In the genomic region with DNA sequence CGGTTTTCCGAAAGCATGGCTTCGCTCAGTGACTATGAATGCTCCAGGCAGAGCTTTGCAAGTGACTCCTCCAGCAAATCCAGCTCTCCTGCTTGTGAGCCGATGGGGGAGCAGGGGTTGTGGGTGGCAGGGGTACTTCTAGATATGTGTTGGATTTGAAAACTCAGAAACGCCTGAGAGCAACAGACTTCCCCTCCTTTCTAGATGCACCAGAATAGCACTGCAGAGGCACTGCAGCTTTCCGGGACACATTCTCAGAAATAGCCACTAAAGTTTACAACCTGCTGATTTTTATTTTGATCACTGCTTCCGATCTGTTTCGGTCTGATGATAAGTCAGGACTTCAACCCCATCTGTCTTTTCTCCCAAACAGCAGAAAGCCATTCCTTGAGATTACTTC, we compare ENCODE assay signal across 17 cellular contexts. TPM values are rescaled to one million over a fixed set of nuclear protein-coding genes. Genes with fewer than 3 reads are reported as not detected.
DNase-seq lines count a peak whose midpoint lies in the region; ATAC-seq and TF ChIP-seq lines count a peak whose summit lies in the region.
"Had no signal": no experiment of that assay in that cellular context is flagged by ENCODE, and none has a peak within 500 bp of the region (broad histone marks: within the 10 kb centered on the region; RNA-seq: fewer than 3 reads in every experiment).

No MANE protein-coding gene starts in this region.

- intact Hi-C loops in natural killer cell (cut with micrococcal nuclease), result no loop called here

- no peaks in the 10 kb centered on the region for H3K9me3 ChIP-seq in CD4-positive, CD25-positive, alpha-beta regulatory T cell (ENCODE audit: control insufficient read depth in 2 of 2, low read length in 2 of 2)
- H3K9me3 ChIP-seq in DOHH2 (ENCODE audit: control insufficient read depth, insufficient read depth, low read length) (no peaks in the 10 kb centered on the region), neural progenitor cell (ENCODE audit: low read depth) (no peaks in the 10 kb centered on the region)
- H3K9me3 ChIP-seq: MG63, transverse colon had no signal

- H3K27ac Mint-ChIP-seq in CD4-positive, CD25-positive, alpha-beta regulatory T cell, result peak overlapping the region in 2 of 3 donors; percentile 17 to 64
- peak overlapping the region; percentile 44 for H3K27ac Mint-ChIP-seq in activated T-helper 17 cell treated with anti-CD3 and anti-CD28 coated beads, Interleukin-2, amount 50 U/mL, for 72 hours
- peak overlapping the region; percentile 39 to 69 for H3K27ac Mint-ChIP-seq in natural killer cell
- H3K27ac Mint-ChIP-seq in neural progenitor cell, result no peak overlapping the region
- H3K27ac Mint-ChIP-seq: activated CD4-positive, alpha-beta memory T cell treated with anti-CD3 and anti-CD28 coated beads, Interleukin-2, amount 10 ng/mL, durations not matched to agents 7 days and 5 days had no signal

- no peak for ATAC-seq in CD4-positive, CD25-positive, alpha-beta regulatory T cell (ENCODE audit: low read depth in 2 of 2)
- ATAC-seq in activated T-helper 17 cell treated with anti-CD3 and anti-CD28 coated beads, Interleukin-2, amount 50 U/mL, for 72 hours (replicated peaks), result no peak
- ATAC-seq in natural killer cell (no peak), HG02852 (IDR thresholded peaks at IDR 0.05; ENCODE audit: unreplicated experiment) (no peak)
- ATAC-seq: Panc1 had no signal

- H4K20me1 ChIP-seq in DOHH2 (ENCODE audit: control insufficient read depth, insufficient read depth, low read depth, low read length) (no peaks in the 10 kb centered on the region; the same call in 1 of the 2 replicates), neural progenitor cell (ENCODE audit: low read depth) (no peaks in the 10 kb centered on the region)

- no peak for TF ChIP-seq CTCF in DOHH2 (IDR thresholded peaks at IDR 0.05; ENCODE audit: low read depth, low read length, poor library complexity, severe bottlenecking)
- TF ChIP-seq CTCF in natural killer cell (IDR thresholded peaks at IDR 0.05), result no peak
- TF ChIP-seq CTCF in neural progenitor cell (IDR thresholded peaks at IDR 0.05), result no peak

- H3K4me1 Mint-ChIP-seq in CD4-positive, CD25-positive, alpha-beta regulatory T cell, result peaks cover 34 to 74% (median 59%) of the 10 kb centered on the region in 4 donors
- peaks cover 35% of the 10 kb centered on the region for H3K4me1 Mint-ChIP-seq in activated T-helper 17 cell treated with anti-CD3 and anti-CD28 coated beads, Interleukin-2, amount 50 U/mL, for 72 hours
- H3K4me1 Mint-ChIP-seq in natural killer cell, result peaks cover 34 to 46% of the 10 kb centered on the region in 2 donors
- peaks cover 11% of the 10 kb centered on the region for H3K4me1 Mint-ChIP-seq in neural progenitor cell

- H2AFZ ChIP-seq in neural progenitor cell (replicated peaks), result no peak overlapping the region

- no peaks in the 10 kb centered on the region for H3K9me3 Mint-ChIP-seq in CD4-positive, CD25-positive, alpha-beta regulatory T cell
- no peaks in the 10 kb centered on the region for H3K9me3 Mint-ChIP-seq in activated T-helper 17 cell treated with anti-CD3 and anti-CD28 coated beads, Interleukin-2, amount 50 U/mL, for 72 hours
- H3K9me3 Mint-ChIP-seq in natural killer cell (no peaks in the 10 kb centered on the region), neural progenitor cell (no peaks in the 10 kb centered on the region)
- H3K9me3 Mint-ChIP-seq: activated CD4-positive, alpha-beta memory T cell treated with anti-CD3 and anti-CD28 coated beads, Interleukin-2, amount 10 ng/mL, durations not matched to agents 7 days and 5 days; mesothelial cell of epicardium had no signal

- no peak overlapping the region for H3K9ac ChIP-seq in neural progenitor cell

- no peak overlapping the region for H3K27ac ChIP-seq in CD4-positive, CD25-positive, alpha-beta regulatory T cell (ENCODE audit: insufficient read depth, low read length, poor library complexity, severe bottlenecking)
- H3K27ac ChIP-seq in DOHH2 (ENCODE audit: low read depth, low read length) (no peak overlapping the region), neural progenitor cell (no peak overlapping the region)
- H3K27ac ChIP-seq: VCaP had no signal

- H3K4me3 ChIP-seq in CD4-positive, CD25-positive, alpha-beta regulatory T cell (ENCODE audit: low read depth, low read length), result no peak overlapping the region
- no peak overlapping the region for H3K4me3 ChIP-seq in DOHH2 (ENCODE audit: low read length)
- no peak overlapping the region for H3K4me3 ChIP-seq in neural progenitor cell
- H3K4me3 ChIP-seq: MG63, smooth muscle cell, transverse colon had no signal

- H3K4me3 Mint-ChIP-seq in CD4-positive, CD25-positive, alpha-beta regulatory T cell, result peak overlapping the region in 1 of 4 donors; percentile 39
- H3K4me3 Mint-ChIP-seq in activated T-helper 17 cell treated with anti-CD3 and anti-CD28 coated beads, Interleukin-2, amount 50 U/mL, for 72 hours, result no peak overlapping the region
- H3K4me3 Mint-ChIP-seq in natural killer cell, result no peak overlapping the region
- no peak overlapping the region for H3K4me3 Mint-ChIP-seq in neural progenitor cell
- H3K4me3 Mint-ChIP-seq: activated CD4-positive, alpha-beta memory T cell treated with anti-CD3 and anti-CD28 coated beads, Interleukin-2, amount 10 ng/mL, durations not matched to agents 7 days and 5 days; mesothelial cell of epicardium had no signal

- H3K36me3 Mint-ChIP-seq in CD4-positive, CD25-positive, alpha-beta regulatory T cell, result peaks cover 19% of the 10 kb centered on the region
- H3K36me3 Mint-ChIP-seq in activated T-helper 17 cell treated with anti-CD3 and anti-CD28 coated beads, Interleukin-2, amount 50 U/mL, for 72 hours (ENCODE audit: low read depth), result peaks cover 51% of the 10 kb centered on the region
- H3K36me3 Mint-ChIP-seq in natural killer cell (peaks cover 9% of the 10 kb centered on the region), neural progenitor cell (peaks cover 2% of the 10 kb centered on the region)
- H3K36me3 Mint-ChIP-seq: mesothelial cell of epicardium had no signal

- H3K36me3 ChIP-seq in CD4-positive, CD25-positive, alpha-beta regulatory T cell (ENCODE audit: control insufficient read depth, insufficient read depth, low read length), result peaks cover 69% of the 10 kb centered on the region
- no peaks in the 10 kb centered on the region for H3K36me3 ChIP-seq in DOHH2 (ENCODE audit: control insufficient read depth, low read length)
- no peaks in the 10 kb centered on the region for H3K36me3 ChIP-seq in neural progenitor cell

- H3K27me3 ChIP-seq in CD4-positive, CD25-positive, alpha-beta regulatory T cell (ENCODE audit: control insufficient read depth, insufficient read depth, low read length), result no peaks in the 10 kb centered on the region
- H3K27me3 ChIP-seq in DOHH2 (ENCODE audit: control insufficient read depth, low read length) (peaks cover 5% of the 10 kb centered on the region), neural progenitor cell (no peaks in the 10 kb centered on the region)
- H3K27me3 ChIP-seq: MG63, transverse colon had no signal

- no peaks in the 10 kb centered on the region for H3F3A ChIP-seq in DOHH2 (ENCODE audit: control insufficient read depth, insufficient read depth)
- H3F3A ChIP-seq in neural progenitor cell (ENCODE audit: low read depth), result no peaks in the 10 kb centered on the region

- H3K4me1 ChIP-seq in CD4-positive, CD25-positive, alpha-beta regulatory T cell (ENCODE audit: control insufficient read depth, insufficient read depth, low read length, poor library complexity, severe bottlenecking), result peaks cover 24% of the 10 kb centered on the region
- H3K4me1 ChIP-seq in DOHH2 (ENCODE audit: control insufficient read depth, low read length), result peaks cover 13% of the 10 kb centered on the region
- peaks cover 8% of the 10 kb centered on the region for H3K4me1 ChIP-seq in neural progenitor cell

- no peaks in the 10 kb centered on the region for H3K79me2 ChIP-seq in DOHH2 (ENCODE audit: control insufficient read depth, low read length)
- H3K79me2 ChIP-seq in neural progenitor cell (ENCODE audit: low read depth), result no peaks in the 10 kb centered on the region

- H3K9me2 ChIP-seq in DOHH2 (replicated peaks; ENCODE audit: control insufficient read depth, low read length), result no peaks in the 10 kb centered on the region

- no peak for DNase-seq in CD4-positive, CD25-positive, alpha-beta regulatory T cell
- DNase-seq in natural killer cell (no peak), neural progenitor cell (ENCODE audit: low spot score) (no peak)
- no peak for DNase-seq in activated CD8-positive, alpha-beta memory T cell treated with anti-CD3 and anti-CD28 coated beads for 24 hours
- DNase-seq: activated CD4-positive, alpha-beta memory T cell treated with anti-CD3 and anti-CD28 coated beads, Interleukin-2, amount 10 ng/mL, durations not matched to agents 7 days and 5 days; DND-41; MG63; NCI-H2029 treated with DMSO at 0.1 percent for 48 hours; NCI-H524; transverse colon had no signal

- peak overlapping the region; percentile 23 for H3K4me2 ChIP-seq in DOHH2 (ENCODE audit: low read length)
- no peak overlapping the region for H3K4me2 ChIP-seq in neural progenitor cell

- H3K27me3 Mint-ChIP-seq in CD4-positive, CD25-positive, alpha-beta regulatory T cell, result no peaks in the 10 kb centered on the region
- H3K27me3 Mint-ChIP-seq in activated T-helper 17 cell treated with anti-CD3 and anti-CD28 coated beads, Interleukin-2, amount 50 U/mL, for 72 hours, result no peaks in the 10 kb centered on the region
- H3K27me3 Mint-ChIP-seq in natural killer cell (ENCODE audit: low read depth in 2 of 2), result no peaks in the 10 kb centered on the region
- peaks cover 3% of the 10 kb centered on the region for H3K27me3 Mint-ChIP-seq in neural progenitor cell (ENCODE audit: insufficient read depth, low read depth)
- H3K27me3 Mint-ChIP-seq: activated CD4-positive, alpha-beta memory T cell treated with anti-CD3 and anti-CD28 coated beads, Interleukin-2, amount 10 ng/mL, durations not matched to agents 7 days and 5 days had no signal

RNA-seq across cellular contexts. Expression of gene TCP11L2, which starts 8.6 kb away (rescaled TPM):
- total RNA-seq in CD4-positive, CD25-positive, alpha-beta regulatory T cell, result 153 TPM
- polyA plus RNA-seq in CD4-positive, CD25-positive, alpha-beta regulatory T cell, result 10 to 100 TPM; 46.0 to 65.9 (median 64.6) TPM
- total RNA-seq in activated T-helper 17 cell treated with anti-CD3 and anti-CD28 coated beads, Interleukin-2, amount 50 U/mL, for 72 hours, result 10 to 100 TPM in 1 of 2 donors, 1 to 10 TPM in 1; 9.6 to 22.4 TPM
- total RNA-seq in natural killer cell, result 10 to 100 TPM; 68.8 to 97.7 (median 71.1) TPM
- 7.8 and 8.8 TPM in 2 replicates for total RNA-seq in neural progenitor cell (ENCODE audit: low replicate concordance)

RNA-seq across cellular contexts. Expression of gene POLR3B, which starts 46.4 kb away (rescaled TPM):
- 5.2 TPM for total RNA-seq in CD4-positive, CD25-positive, alpha-beta regulatory T cell
- polyA plus RNA-seq in CD4-positive, CD25-positive, alpha-beta regulatory T cell, result 1 to 10 TPM; 3.4 to 5.7 (median 4.6) TPM
- total RNA-seq in activated T-helper 17 cell treated with anti-CD3 and anti-CD28 coated beads, Interleukin-2, amount 50 U/mL, for 72 hours, result 1 to 10 TPM; 3.0 to 8.7 TPM
- total RNA-seq in natural killer cell (1 to 10 TPM; 3.8 to 8.1 (median 5.4) TPM), neural progenitor cell (ENCODE audit: low replicate concordance) (8.4 and 8.8 TPM in 2 replicates)
